In the genomic region with DNA sequence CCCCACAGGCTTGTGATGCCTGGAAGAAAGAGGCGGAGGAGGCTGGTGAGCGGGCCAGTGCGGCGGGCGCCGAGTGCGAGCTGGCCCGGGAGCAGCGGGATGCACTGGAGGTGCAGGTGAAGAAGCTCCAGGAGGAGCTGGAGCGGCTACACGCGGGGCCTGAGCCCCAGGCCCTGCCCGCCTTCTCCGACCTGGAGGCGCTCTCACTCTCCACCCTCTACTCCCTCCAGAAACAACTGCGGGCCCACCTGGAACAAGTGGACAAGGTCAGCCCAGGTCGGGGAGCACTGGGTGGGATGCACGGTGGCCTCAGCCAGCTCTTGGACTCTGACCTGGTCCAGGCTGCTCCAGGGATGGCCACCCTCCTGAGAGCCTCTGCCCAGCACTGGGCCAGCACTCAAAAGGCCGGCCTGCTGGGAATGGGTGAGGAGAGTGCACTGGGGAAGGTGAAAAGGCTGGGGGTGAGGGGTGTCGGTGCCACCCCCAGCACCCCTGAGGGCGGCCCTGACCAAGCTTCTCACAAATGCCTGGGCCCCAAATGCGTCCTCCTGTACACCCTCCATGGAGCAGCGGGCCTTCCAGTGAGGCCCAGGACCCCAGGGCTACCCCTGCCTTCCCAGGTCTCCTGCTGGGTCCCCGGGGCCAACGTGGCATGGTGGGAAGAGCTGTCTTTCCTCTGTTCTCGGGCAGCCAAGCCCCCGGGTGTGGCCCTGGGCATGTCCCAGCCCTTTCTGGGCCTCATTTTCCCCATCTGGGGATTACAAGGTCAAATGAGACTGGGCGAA, we compare ENCODE assay signal across 31 cellular contexts. TPM values are rescaled to one million over a fixed set of nuclear protein-coding genes. Genes with fewer than 3 reads are reported as not detected.
DNase-seq lines count a peak whose midpoint lies in the region; ATAC-seq and TF ChIP-seq lines count a peak whose summit lies in the region.
"Had no signal": no experiment of that assay in that cellular context is flagged by ENCODE, and none has a peak within 500 bp of the region (broad histone marks: within the 10 kb centered on the region; RNA-seq: fewer than 3 reads in every experiment).

No MANE protein-coding gene starts in this region.

- no peaks in the 10 kb centered on the region for H3K27me3 ChIP-seq in left lung
- H3K27me3 ChIP-seq: adrenal gland, colonic mucosa, foreskin keratinocyte, heart right ventricle, tibial nerve had no signal

- intact Hi-C loops in left lung (cut with DNase I): no loop called here

- H3K4me3 Mint-ChIP-seq in activated naive CD8-positive, alpha-beta T cell treated with anti-CD3 and anti-CD28 coated beads, Interleukin-2, amount 10 ng/mL, durations not matched to agents 7 days and 5 days: no peak overlapping the region
- no peak overlapping the region for H3K4me3 Mint-ChIP-seq in activated naive CD8-positive, alpha-beta T cell treated with anti-CD3 and anti-CD28 coated beads, Interleukin-2, amount 50 U/mL, for 24 hours
- H3K4me3 Mint-ChIP-seq: activated T-cell treated with anti-CD3 and anti-CD28 coated beads, Interleukin-2, amount 50 U/mL, for 4 hours; B cell; brain; nephron progenitor cell; stimulated activated naive CD8-positive, alpha-beta T cell treated with anti-CD3 and anti-CD28 coated beads, Interleukin-15, Interleukin-2, amounts not matched to agents 100 ng/mL and 50 ng/mL, for 24 hours; T-helper 1 cell treated with Interleukin-12 subunit alpha and Interleukin-12 subunit beta and Interleukin-4 antibody, amounts not matched to agents 30 μg/mL and 1 μg/mL, for 36 hours had no signal

- H3K4me3 ChIP-seq in left lung: no peak overlapping the region
- H3K4me3 ChIP-seq: adrenal gland, colonic mucosa, heart right ventricle, tibial nerve had no signal

- H3K9me3 Mint-ChIP-seq in activated naive CD8-positive, alpha-beta T cell treated with anti-CD3 and anti-CD28 coated beads, Interleukin-2, amount 10 ng/mL, durations not matched to agents 7 days and 5 days: no peaks in the 10 kb centered on the region
- no peaks in the 10 kb centered on the region for H3K9me3 Mint-ChIP-seq in activated naive CD8-positive, alpha-beta T cell treated with anti-CD3 and anti-CD28 coated beads, Interleukin-2, amount 50 U/mL, for 24 hours
- H3K9me3 Mint-ChIP-seq: activated T-cell treated with anti-CD3 and anti-CD28 coated beads, Interleukin-2, amount 50 U/mL, for 4 hours; brain; nephron progenitor cell; stimulated activated naive CD8-positive, alpha-beta T cell treated with anti-CD3 and anti-CD28 coated beads, Interleukin-15, Interleukin-2, amounts not matched to agents 100 ng/mL and 50 ng/mL, for 24 hours; T-helper 1 cell treated with Interleukin-12 subunit alpha and Interleukin-12 subunit beta and Interleukin-4 antibody, amounts not matched to agents 30 μg/mL and 1 μg/mL, for 36 hours had no signal

- H3K4me1 Mint-ChIP-seq in activated naive CD8-positive, alpha-beta T cell treated with anti-CD3 and anti-CD28 coated beads, Interleukin-2, amount 10 ng/mL, durations not matched to agents 7 days and 5 days: peaks cover 20% of the 10 kb centered on the region
- peaks cover 23% of the 10 kb centered on the region for H3K4me1 Mint-ChIP-seq in activated naive CD8-positive, alpha-beta T cell treated with anti-CD3 and anti-CD28 coated beads, Interleukin-2, amount 50 U/mL, for 24 hours

- CTCF ChIA-PET in RWPE1 (lab: Yijun Ruan, JAX): no interaction called here

- peak overlapping the region; percentile 71 for H3K27ac ChIP-seq in RWPE1
- H3K27ac ChIP-seq in left lung: no peak overlapping the region
- peak overlapping the region; percentile 17 for H3K27ac ChIP-seq in substantia nigra (ENCODE audit: low read depth, low read length, poor library complexity, severe bottlenecking)
- H3K27ac ChIP-seq: colonic mucosa, foreskin keratinocyte, KMS-11 had no signal

- peak overlapping the region; percentile 70 for H3K27ac Mint-ChIP-seq in activated naive CD8-positive, alpha-beta T cell treated with anti-CD3 and anti-CD28 coated beads, Interleukin-2, amount 10 ng/mL, durations not matched to agents 7 days and 5 days
- no peak overlapping the region for H3K27ac Mint-ChIP-seq in activated naive CD8-positive, alpha-beta T cell treated with anti-CD3 and anti-CD28 coated beads, Interleukin-2, amount 50 U/mL, for 24 hours
- H3K27ac Mint-ChIP-seq: nephron progenitor cell; stimulated activated naive CD8-positive, alpha-beta T cell treated with anti-CD3 and anti-CD28 coated beads, Interleukin-15, Interleukin-2, amounts not matched to agents 100 ng/mL and 50 ng/mL, for 24 hours; T-helper 1 cell treated with Interleukin-12 subunit alpha and Interleukin-12 subunit beta and Interleukin-4 antibody, amounts not matched to agents 30 μg/mL and 1 μg/mL, for 36 hours had no signal

- DNase-seq in activated naive CD8-positive, alpha-beta T cell treated with anti-CD3 and anti-CD28 coated beads, Interleukin-2, amount 10 ng/mL, durations not matched to agents 7 days and 5 days: no peak
- DNase-seq in activated naive CD8-positive, alpha-beta T cell treated with anti-CD3 and anti-CD28 coated beads, Interleukin-2, amount 50 U/mL, for 24 hours: no peak
- DNase-seq in RWPE1 (ENCODE audit: low spot score) (no peak), left lung (peak; percentile 25 to 68), substantia nigra (lab: John Stamatoyannopoulos, UW) (no peak), AG08396 (ENCODE audit: low spot score) (no peak), NCI-H2227 treated with DMSO at 0.1 percent for 48 hours (lab: John Stamatoyannopoulos, UW) (no peak)
- DNase-seq: activated gamma-delta T cell treated with Interleukin-2 at 50 U/mL for 16 hours; activated T-cell treated with anti-CD3 and anti-CD28 coated beads, Interleukin-2, amount 50 U/mL, for 4 hours; adrenal gland; colonic mucosa; effector CD8-positive, alpha-beta T cell; foreskin keratinocyte; GDM1; HCEC 1CT; heart right ventricle; mammary epithelial cell; NCI-H1417 treated with DMSO at 0.1 percent for 48 hours; NCI-H2081 treated with DMSO at 0.1 percent for 48 hours; nephron progenitor cell; SK-N-SH; stimulated activated CD4-positive, alpha-beta T cell treated with anti-CD3 and anti-CD28 coated beads, Interleukin-15, amount 100 ng/mL, for 24 hours had no signal

- peaks cover 5% of the 10 kb centered on the region for H3K36me3 Mint-ChIP-seq in activated naive CD8-positive, alpha-beta T cell treated with anti-CD3 and anti-CD28 coated beads, Interleukin-2, amount 10 ng/mL, durations not matched to agents 7 days and 5 days
- peaks cover 6% of the 10 kb centered on the region for H3K36me3 Mint-ChIP-seq in activated naive CD8-positive, alpha-beta T cell treated with anti-CD3 and anti-CD28 coated beads, Interleukin-2, amount 50 U/mL, for 24 hours (ENCODE audit: low read depth)

- ATAC-seq in activated naive CD8-positive, alpha-beta T cell treated with anti-CD3 and anti-CD28 coated beads, Interleukin-2, amount 10 ng/mL, durations not matched to agents 7 days and 5 days (ENCODE audit: low read depth): no peak
- no peak for ATAC-seq in activated naive CD8-positive, alpha-beta T cell treated with anti-CD3 and anti-CD28 coated beads, Interleukin-2, amount 50 U/mL, for 24 hours
- ATAC-seq in left lung (no peak), GM18502 (IDR thresholded peaks at IDR 0.05; ENCODE audit: poor library complexity, unreplicated experiment) (no peak)
- ATAC-seq: activated T-cell treated with anti-CD3 and anti-CD28 coated beads, Interleukin-2, amount 50 U/mL, for 4 hours; esophagus mucosa; foreskin keratinocyte; heart right ventricle had no signal

- H3K27me3 Mint-ChIP-seq in activated naive CD8-positive, alpha-beta T cell treated with anti-CD3 and anti-CD28 coated beads, Interleukin-2, amount 10 ng/mL, durations not matched to agents 7 days and 5 days: no peaks in the 10 kb centered on the region
- H3K27me3 Mint-ChIP-seq in activated naive CD8-positive, alpha-beta T cell treated with anti-CD3 and anti-CD28 coated beads, Interleukin-2, amount 50 U/mL, for 24 hours: no peaks in the 10 kb centered on the region
- H3K27me3 Mint-ChIP-seq: B cell; brain; stimulated activated naive CD8-positive, alpha-beta T cell treated with anti-CD3 and anti-CD28 coated beads, Interleukin-15, Interleukin-2, amounts not matched to agents 100 ng/mL and 50 ng/mL, for 24 hours had no signal

- peaks cover 0 to 100% of the 10 kb centered on the region in 2 donors for H3K36me3 ChIP-seq in left lung
- H3K36me3 ChIP-seq: colonic mucosa had no signal

- POLR2A ChIA-PET in activated naive CD8-positive, alpha-beta T cell treated with anti-CD3 and anti-CD28 coated beads, Interleukin-2, amount 10 ng/mL, durations not matched to agents 7 days and 5 days (lab: Charles Lee): interaction anchor here (0.8 to 11.0 kb wide), 12 partner anchors 9 to 70 kb away, joined by 3 to 121 read pairs (median 6); a partner anchor contains a TSS
- POLR2A ChIA-PET in RWPE1 (lab: Yijun Ruan, JAX; ENCODE audit: low non-redundant PET): interaction anchor here (0.6 kb wide), 1 partner anchor 11 kb away, joined by 3 read pairs; no protein-coding TSS in a partner anchor

- no peak for TF ChIP-seq CTCF in RWPE1 (conservative IDR thresholded peaks at IDR 0.05; ENCODE audit: low read depth)
- TF ChIP-seq CTCF in left lung (IDR thresholded peaks at IDR 0.05): no peak

- no peaks in the 10 kb centered on the region for H3K9me3 ChIP-seq in left lung
- H3K9me3 ChIP-seq: adrenal gland, colonic mucosa, heart right ventricle, SK-N-SH, tibial nerve had no signal

- peaks cover 7% of the 10 kb centered on the region in 2 donors for H3K4me1 ChIP-seq in left lung
- H3K4me1 ChIP-seq: foreskin keratinocyte had no signal

RNA-seq across cellular contexts. Expression of a gene that starts 20.8 kb away (rescaled TPM):
- 100 to 1,000 TPM; 221 to 222 TPM for total RNA-seq in activated naive CD8-positive, alpha-beta T cell treated with anti-CD3 and anti-CD28 coated beads, Interleukin-2, amount 10 ng/mL, durations not matched to agents 7 days and 5 days
- total RNA-seq in left lung: 10 to 100 TPM; 60.5 to 91.4 TPM
- total RNA-seq: RPMI7951 had no signal

RNA-seq across cellular contexts. Expression of a gene that starts 31.7 kb away (rescaled TPM):
- 100 to 1,000 TPM; 107 TPM for total RNA-seq in activated naive CD8-positive, alpha-beta T cell treated with anti-CD3 and anti-CD28 coated beads, Interleukin-2, amount 10 ng/mL, durations not matched to agents 7 days and 5 days
- total RNA-seq in left lung: 100 to 1,000 TPM; 119 to 132 TPM

RNA-seq across cellular contexts. Expression of a gene that starts 38.8 kb away (rescaled TPM):
- 10 to 100 TPM; 37.4 to 39.8 TPM for total RNA-seq in activated naive CD8-positive, alpha-beta T cell treated with anti-CD3 and anti-CD28 coated beads, Interleukin-2, amount 10 ng/mL, durations not matched to agents 7 days and 5 days
- 10 to 100 TPM; 19.8 to 24.6 TPM for total RNA-seq in left lung

RNA-seq across cellular contexts. Expression of a gene that starts 54.9 kb away (rescaled TPM):
- total RNA-seq in activated naive CD8-positive, alpha-beta T cell treated with anti-CD3 and anti-CD28 coated beads, Interleukin-2, amount 10 ng/mL, durations not matched to agents 7 days and 5 days: 10 to 100 TPM; 23.2 to 27.9 TPM
- total RNA-seq in left lung: 10 to 100 TPM; 43.0 to 63.8 TPM

RNA-seq across cellular contexts. Expression of a gene that starts 58.5 kb away (rescaled TPM):
- 10 to 100 TPM; 50.4 to 53.0 TPM for total RNA-seq in activated naive CD8-positive, alpha-beta T cell treated with anti-CD3 and anti-CD28 coated beads, Interleukin-2, amount 10 ng/mL, durations not matched to agents 7 days and 5 days
- 10 to 100 TPM; 38.1 to 39.6 TPM for total RNA-seq in left lung

Comparison
In these comparisons a context has a peak if more than half of its experiments do, and no peak if none do; other contexts are left out.
1. DNase-seq: peak in left lung (2 of 2); none in activated naive CD8-positive, alpha-beta T cell treated with anti-CD3 and anti-CD28 coated beads, Interleukin-2, amount 10 ng/mL, durations not matched to agents 7 days and 5 days (single experiment), activated naive CD8-positive, alpha-beta T cell treated with anti-CD3 and anti-CD28 coated beads, Interleukin-2, amount 50 U/mL, for 24 hours (single experiment), RWPE1 (single experiment), substantia nigra (0 of 49), AG08396 (single experiment) and NCI-H2227 treated with DMSO at 0.1 percent for 48 hours (single experiment).
2. H3K27ac ChIP-seq: peak in RWPE1 (single experiment) and substantia nigra (single experiment); none in left lung (0 of 2).